Comparison of ENCODE assay signal across 25 cellular contexts in the genomic region with DNA sequence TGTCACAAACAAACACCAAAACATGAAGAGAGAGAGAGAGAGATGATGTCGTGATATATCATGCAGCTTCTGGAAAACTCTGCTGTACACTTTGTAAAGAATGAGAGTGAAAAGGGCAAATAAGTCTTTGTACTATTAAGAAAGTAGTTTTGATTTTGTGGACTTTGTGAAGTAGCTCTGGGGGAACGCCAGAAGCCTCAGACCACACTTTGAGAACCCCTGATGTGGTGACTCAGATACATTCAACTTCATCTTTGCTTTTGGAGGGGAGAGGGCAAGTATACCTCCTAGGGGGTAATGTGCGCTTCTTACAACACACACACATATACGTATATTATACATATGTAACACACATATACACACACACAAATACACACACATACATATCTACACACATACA.
DNase-seq lines count a peak whose midpoint lies in the region; ATAC-seq, FAIRE-seq and TF ChIP-seq lines count a peak whose summit lies in the region.
"Had no signal": no experiment of that assay in that cellular context is flagged by ENCODE, and none has a peak within 500 bp of the region (broad histone marks: within the 10 kb centered on the region; RNA-seq: fewer than 3 reads in every experiment).

No MANE protein-coding gene starts in this region.

- no peaks in the 10 kb centered on the region; a peak in 1 of 5 replicates for H3K27me3 ChIP-seq in K562 (ENCODE audit: control insufficient read depth in 2 of 2, insufficient read depth in 2 of 2, low read length in 2 of 2)
- H3K27me3 ChIP-seq: BLaER1 treated with 17β-estradiol and CSF1 and Interleukin-3, amounts not matched to agents 10 nM and 100 nM had no signal

- no peak overlapping the region for H2AFZ ChIP-seq in K562 (ENCODE audit: low read depth, low read length)

- no peak overlapping the region for H3K4me2 ChIP-seq in K562 (ENCODE audit: insufficient read depth, low read length)
- H3K4me2 ChIP-seq: A549; BLaER1 treated with 17β-estradiol and CSF1 and Interleukin-3, amounts not matched to agents 10 nM and 100 nM had no signal

- H3K27me3 Mint-ChIP-seq in Calu3 (ENCODE audit: unreplicated experiment): no peaks in the 10 kb centered on the region
- H3K27me3 Mint-ChIP-seq: B cell; CD4-positive, alpha-beta T cell had no signal

- TF ChIP-seq CTCF in astrocyte of the cerebellum (IDR thresholded peaks at IDR 0.05; ENCODE audit: low read depth, low read length, missing control alignments) (no peak), K562 (IDR thresholded peaks at IDR 0.05 in 2 of 3, conservative IDR thresholded peaks at IDR 0.05 in 1 of 3; ENCODE audit: insufficient read depth in 2 of 3, low read depth in 1 of 3, low read length in 3 of 3) (no peak), Calu3 (IDR thresholded peaks at IDR 0.05; ENCODE audit: unreplicated experiment) (no peak)

- H4K20me1 ChIP-seq in K562 (replicated peaks; ENCODE audit: control insufficient read depth, insufficient read depth, low read length): no peaks in the 10 kb centered on the region
- H4K20me1 ChIP-seq: BLaER1 treated with 17β-estradiol and CSF1 and Interleukin-3, amounts not matched to agents 10 nM and 100 nM had no signal

- FAIRE-seq in K562 (lab: Jason Lieb, UNC): peak; percentile 32
- FAIRE-seq: A549, GM12878, GM12892, GM18507, GM19239 had no signal

- no peaks in the 10 kb centered on the region for H3K9me1 ChIP-seq in K562 (ENCODE audit: control insufficient read depth, insufficient read depth, low read length)

- H3K4me3 Mint-ChIP-seq in Calu3 (ENCODE audit: low read depth, unreplicated experiment): no peak overlapping the region
- H3K4me3 Mint-ChIP-seq: B cell; CD4-positive, alpha-beta T cell; CD8-positive, alpha-beta T cell had no signal

- in situ Hi-C loops in astrocyte of the cerebellum (cut with HindIII; ENCODE audit: low sequenced_read_pairs): no loop called here
- in situ Hi-C loops in K562 (cut with MboI): no loop called here

- H3K9ac ChIP-seq in K562 (ENCODE audit: insufficient read depth in 1 of 2, low read depth in 2 of 2, low read length in 2 of 2): no peak overlapping the region
- H3K9ac ChIP-seq: BLaER1 treated with 17β-estradiol and CSF1 and Interleukin-3, amounts not matched to agents 10 nM and 100 nM had no signal

- POLR2A ChIA-PET in K562 (lab: Yijun Ruan, JAX): no interaction called here

- H3K9me3 Mint-ChIP-seq in Calu3 (ENCODE audit: low read depth, unreplicated experiment): peaks cover 11% of the 10 kb centered on the region

- no peaks in the 10 kb centered on the region for H3K4me1 ChIP-seq in K562 (replicated peaks in 1 of 2; ENCODE audit: control insufficient read depth in 2 of 2, insufficient read depth in 2 of 2, low read length in 2 of 2)
- H3K4me1 ChIP-seq: A549; BLaER1 treated with 17β-estradiol and CSF1 and Interleukin-3, amounts not matched to agents 10 nM and 100 nM; Caco-2 had no signal

- CTCF ChIA-PET in K562 (lab: Yijun Ruan, JAX; ENCODE audit: low intra/inter-chr PET ratio) (no interaction called here), Calu3 (lab: Charles Lee) (no interaction called here)

- peak; percentile 76 for DNase-seq in astrocyte of the cerebellum (ENCODE audit: low read depth)
- no peak for DNase-seq in K562 (ENCODE audit: extremely low read depth in 1 of 4, low spot score in 3 of 4)
- peak; percentile 2 for DNase-seq in islet precursor cell
- no peak for DNase-seq in GM19238 (ENCODE audit: insufficient read length, low spot score)
- no peak for DNase-seq in Calu3
- DNase-seq: AML-193; Caco-2; CD4-positive, alpha-beta T cell; CD8-positive, alpha-beta T cell; DMS 273 treated with DMSO at 0.1 percent for 48 hours; DMS153; DMS53; DMS79; DND-41; EL; GDM1 had no signal

- ATAC-seq in K562: no peak
- ATAC-seq: A549; CD8-positive, alpha-beta T cell; GM12878 had no signal

- no peaks in the 10 kb centered on the region for H3K36me3 ChIP-seq in K562 (ENCODE audit: control insufficient read depth, insufficient read depth, low read length)
- H3K36me3 ChIP-seq: BLaER1 treated with 17β-estradiol and CSF1 and Interleukin-3, amounts not matched to agents 10 nM and 100 nM had no signal

- H3K27ac Mint-ChIP-seq in Calu3 (ENCODE audit: unreplicated experiment): no peak overlapping the region
- H3K27ac Mint-ChIP-seq: B cell; CD4-positive, alpha-beta T cell; CD8-positive, alpha-beta T cell had no signal

- TF ChIP-seq POLR2A in K562 (conservative IDR thresholded peaks at IDR 0.05): no peak

- H3K27ac ChIP-seq in K562 (ENCODE audit: extremely low read depth, low read depth, low read length): no peak overlapping the region
- H3K27ac ChIP-seq: 22Rv1; A549; BLaER1 treated with 17β-estradiol and CSF1 and Interleukin-3, amounts not matched to agents 10 nM and 100 nM; C4-2B had no signal

- no peak overlapping the region for H3K4me3 ChIP-seq in astrocyte of the cerebellum (ENCODE audit: low read depth, low read length)
- H3K4me3 ChIP-seq in K562: no peak overlapping the region
- H3K4me3 ChIP-seq: A549; BLaER1 treated with 17β-estradiol and CSF1 and Interleukin-3, amounts not matched to agents 10 nM and 100 nM; GM12878 had no signal

- TF ChIP-seq RAD21 in K562 (CRISPR knock-in tag; conservative IDR thresholded peaks at IDR 0.05 in 1 of 2, IDR thresholded peaks at IDR 0.05 in 1 of 2): no peak

- no peak for TF ChIP-seq EP300 in K562 (IDR thresholded peaks at IDR 0.05; ENCODE audit: low read length)

- no peaks in the 10 kb centered on the region for H3K4me1 Mint-ChIP-seq in Calu3 (ENCODE audit: low read depth, unreplicated experiment)
- H3K4me1 Mint-ChIP-seq: B cell had no signal

- H3K9me3 ChIP-seq in K562 (replicated peaks; ENCODE audit: control insufficient read depth, insufficient read depth, low read depth, low read length): no peaks in the 10 kb centered on the region
- H3K9me3 ChIP-seq: Caco-2 had no signal

- H3K36me3 Mint-ChIP-seq in Calu3 (ENCODE audit: insufficient read depth, unreplicated experiment): no peaks in the 10 kb centered on the region
- H3K36me3 Mint-ChIP-seq: CD8-positive, alpha-beta T cell had no signal

- 2% methylated on average over 4 of the region's 4 CpGs for WGBS in K562 (ENCODE audit: insufficient coverage, low coverage, missing lambda C conversion rate)

- no peaks in the 10 kb centered on the region for H3K79me2 ChIP-seq in K562 (ENCODE audit: control insufficient read depth, insufficient read depth, low read length)

- BruUV-seq in K562 (replicated peaks; lab: Mats Ljungman, UMichigan) (no TSS peak), Calu3 (replicated peaks; lab: Mats Ljungman, UMichigan) (no TSS peak)

- intact Hi-C loops in K562 (cut with micrococcal nuclease) (loop anchor here (10.0 kb wide), 1 partner anchor 361 kb away; no protein-coding TSS in a partner anchor), Calu3 (cut with micrococcal nuclease; ENCODE audit: unreplicated experiment) (no loop called here)

Comparison
In these comparisons a context has a peak if more than half of its experiments do, and no peak if none do; other contexts are left out.
1. DNase-seq: peak in astrocyte of the cerebellum (single experiment) and islet precursor cell (single experiment); none in K562 (0 of 4), GM19238 (single experiment) and Calu3 (single experiment).